8 cellular contexts compared by ENCODE assay signal in genomic region chr3:123449092-123449985, GRCh38. TPM values are rescaled to one million over a fixed set of nuclear protein-coding genes. Genes with fewer than 3 reads are reported as not detected.
A peak's percentile ranks its signal among the peaks of the same experiment; 100 is the strongest.
DNase-seq lines count a peak whose midpoint lies in the region; ATAC-seq lines count a peak whose summit lies in the region.

No MANE protein-coding gene starts in this region.

- H3K27me3 Mint-ChIP-seq in activated T-cell treated with anti-CD3 and anti-CD28 coated beads, Interleukin-2, amount 50 U/mL, for 72 hours (ENCODE audit: low read depth) = peaks cover 58% of the 10 kb centered on the region

- peak overlapping the region; percentile 54 to 74 for H3K4me3 Mint-ChIP-seq in activated T-cell treated with anti-CD3 and anti-CD28 coated beads, Interleukin-2, amount 50 U/mL, for 72 hours

- H3K9me3 Mint-ChIP-seq in activated T-cell treated with anti-CD3 and anti-CD28 coated beads, Interleukin-2, amount 50 U/mL, for 72 hours = no peaks in the 10 kb centered on the region

- ATAC-seq in activated T-cell treated with anti-CD3 and anti-CD28 coated beads, Interleukin-2, amount 50 U/mL, for 72 hours (replicated peaks in 1 of 2) = peak; percentile 34 to 49
- ATAC-seq in left ventricle myocardium superior = peak; percentile 70
- no peak for ATAC-seq in HG03095 (IDR thresholded peaks at IDR 0.05; ENCODE audit: unreplicated experiment)

- H3K27ac Mint-ChIP-seq in activated T-cell treated with anti-CD3 and anti-CD28 coated beads, Interleukin-2, amount 50 U/mL, for 72 hours = no peak overlapping the region

- intact Hi-C loops in left ventricle myocardium superior (cut with micrococcal nuclease) = loop anchor here (10.0 kb wide), 2 partner anchors 75 to 105 kb away; no protein-coding TSS in a partner anchor
- intact Hi-C loops in posterior cingulate gyrus (cut with DNase I) = no loop called here

- no peaks in the 10 kb centered on the region for H3K4me1 Mint-ChIP-seq in activated T-cell treated with anti-CD3 and anti-CD28 coated beads, Interleukin-2, amount 50 U/mL, for 72 hours (ENCODE audit: low read depth)

- DNase-seq in stimulated activated CD4-positive, alpha-beta T cell treated with anti-CD3 and anti-CD28 coated beads, Interleukin-15, amount 100 ng/mL, for 24 hours = peak; percentile 39
- DNase-seq in stimulated activated CD4-positive, alpha-beta T cell treated with anti-CD3 and anti-CD28 coated beads, Interleukin-4, amount 100 ng/mL, for 24 hours = no peak
- peak; percentile 14 to 16 for DNase-seq in activated T-cell treated with anti-CD3 and anti-CD28 coated beads, Interleukin-2, amount 50 U/mL, for 72 hours
- DNase-seq in left ventricle myocardium superior (peak; percentile 72), posterior cingulate gyrus (peak in 8 of 10 donors; percentile 15 to 94 (median 73)), mesenteric fat pad (ENCODE audit: low spot score) (no peak), KG1 (lab: John Stamatoyannopoulos, UW) (no peak)

- H3K36me3 Mint-ChIP-seq in activated T-cell treated with anti-CD3 and anti-CD28 coated beads, Interleukin-2, amount 50 U/mL, for 72 hours (ENCODE audit: insufficient read depth in 2 of 2) = peaks cover 1 to 2% of the 10 kb centered on the region in 2 donors

RNA-seq across cellular contexts. Expression of gene ADCY5, which starts 0.4 kb away (rescaled TPM):
- total RNA-seq in activated T-cell treated with anti-CD3 and anti-CD28 coated beads, Interleukin-2, amount 50 U/mL, for 72 hours = not detected
- total RNA-seq in left ventricle myocardium superior = 273 TPM
- total RNA-seq in mesenteric fat pad = 107 TPM

Comparison
In these comparisons a context has a peak if more than half of its experiments do, and no peak if none do; other contexts are left out.
1. DNase-seq: peak in stimulated activated CD4-positive, alpha-beta T cell treated with anti-CD3 and anti-CD28 coated beads, Interleukin-15, amount 100 ng/mL, for 24 hours (single experiment), activated T-cell treated with anti-CD3 and anti-CD28 coated beads, Interleukin-2, amount 50 U/mL, for 72 hours (2 of 2), left ventricle myocardium superior (single experiment) and posterior cingulate gyrus (8 of 10); none in stimulated activated CD4-positive, alpha-beta T cell treated with anti-CD3 and anti-CD28 coated beads, Interleukin-4, amount 100 ng/mL, for 24 hours (single experiment), mesenteric fat pad (single experiment) and KG1 (single experiment).
2. RNA of gene ADCY5, which starts 0.4 kb away (total RNA-seq): 273 TPM in left ventricle myocardium superior (single experiment) and 107 TPM in mesenteric fat pad (single experiment); not detected in activated T-cell treated with anti-CD3 and anti-CD28 coated beads, Interleukin-2, amount 50 U/mL, for 72 hours; every median in the first group is over 100 times any median in the second.